Comparison of ENCODE assay signal across 8 cellular contexts in the genomic region with DNA sequence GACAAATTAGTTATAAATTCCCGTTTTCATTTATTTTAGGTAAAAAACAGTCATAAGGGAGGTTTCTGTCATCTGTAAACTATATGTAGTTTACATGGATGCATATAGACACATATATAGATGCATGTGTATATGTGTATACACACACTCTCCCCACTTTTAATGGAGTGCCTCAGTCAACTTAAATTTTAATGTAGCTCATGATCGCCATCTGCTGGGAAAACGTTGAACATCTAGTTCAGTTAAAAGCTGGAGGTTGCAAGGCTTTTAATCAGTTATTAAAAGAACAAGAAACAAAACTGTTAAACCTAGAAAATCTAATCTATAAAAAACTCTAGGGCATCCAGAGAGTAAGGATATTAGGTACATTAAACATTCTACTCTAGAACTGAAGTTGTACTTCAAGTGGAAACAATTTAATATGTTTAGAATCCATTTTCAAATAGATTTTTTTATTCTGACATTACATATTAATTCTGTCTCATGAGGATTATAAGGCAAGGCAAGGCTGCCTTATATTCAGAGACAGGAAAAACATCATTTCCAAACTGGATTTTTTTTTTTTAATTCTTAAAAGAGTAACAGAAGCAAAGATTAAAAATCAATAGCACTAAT.
DNase-seq lines count a peak whose midpoint lies in the region; ATAC-seq and TF ChIP-seq lines count a peak whose summit lies in the region.

No MANE protein-coding gene starts in this region.

- H3K36me3 Mint-ChIP-seq in activated T-helper 1 cell treated with anti-CD3 and anti-CD28 coated beads, Interleukin-12 subunit alpha, Interleukin-12 subunit beta, Interleukin-2, Interleukin-4 antibody, amounts not matched to agents 30 ng/mL and 10 ng/mL and 1 ng/mL, durations not matched to agents 14 hours and 24 hours and 36 hours (ENCODE audit: low read depth) = peaks cover 13% of the 10 kb centered on the region

- H3K4me1 Mint-ChIP-seq in activated T-helper 1 cell treated with anti-CD3 and anti-CD28 coated beads, Interleukin-12 subunit alpha, Interleukin-12 subunit beta, Interleukin-2, Interleukin-4 antibody, amounts not matched to agents 30 ng/mL and 10 ng/mL and 1 ng/mL, durations not matched to agents 14 hours and 24 hours and 36 hours (ENCODE audit: low read depth) = no peaks in the 10 kb centered on the region

- no peaks in the 10 kb centered on the region for H3K27me3 Mint-ChIP-seq in activated T-helper 1 cell treated with anti-CD3 and anti-CD28 coated beads, Interleukin-12 subunit alpha, Interleukin-12 subunit beta, Interleukin-2, Interleukin-4 antibody, amounts not matched to agents 30 ng/mL and 10 ng/mL and 1 ng/mL, durations not matched to agents 14 hours and 24 hours and 36 hours (ENCODE audit: insufficient read depth)

- intact Hi-C loops in activated T-helper 1 cell treated with anti-CD3 and anti-CD28 coated beads, Interleukin-12 subunit alpha, Interleukin-12 subunit beta, Interleukin-2, Interleukin-4 antibody, amounts not matched to agents 30 ng/mL and 10 ng/mL and 1 ng/mL, durations not matched to agents 14 hours and 24 hours and 36 hours (cut with micrococcal nuclease) = loop anchor here (1.0 kb wide), 2 partner anchors 149 to 238 kb away; no protein-coding TSS in a partner anchor

- no peaks in the 10 kb centered on the region for H3K9me3 Mint-ChIP-seq in activated T-helper 1 cell treated with anti-CD3 and anti-CD28 coated beads, Interleukin-12 subunit alpha, Interleukin-12 subunit beta, Interleukin-2, Interleukin-4 antibody, amounts not matched to agents 30 ng/mL and 10 ng/mL and 1 ng/mL, durations not matched to agents 14 hours and 24 hours and 36 hours

- no peak overlapping the region for H3K4me3 ChIP-seq in retinal pigment epithelial cell (ENCODE audit: low read length)

- peak; percentile 55 for TF ChIP-seq CTCF in retinal pigment epithelial cell (conservative IDR thresholded peaks at IDR 0.05; ENCODE audit: low read depth, low read length)

- ATAC-seq in HG02571 (IDR thresholded peaks at IDR 0.05; ENCODE audit: unreplicated experiment) (peak; percentile 72), GM18861 (IDR thresholded peaks at IDR 0.05; ENCODE audit: unreplicated experiment) (no peak)

- no peak overlapping the region for H3K27ac Mint-ChIP-seq in activated T-helper 1 cell treated with anti-CD3 and anti-CD28 coated beads, Interleukin-12 subunit alpha, Interleukin-12 subunit beta, Interleukin-2, Interleukin-4 antibody, amounts not matched to agents 30 ng/mL and 10 ng/mL and 1 ng/mL, durations not matched to agents 14 hours and 24 hours and 36 hours

- H3K4me3 Mint-ChIP-seq in activated T-helper 1 cell treated with anti-CD3 and anti-CD28 coated beads, Interleukin-12 subunit alpha, Interleukin-12 subunit beta, Interleukin-2, Interleukin-4 antibody, amounts not matched to agents 30 ng/mL and 10 ng/mL and 1 ng/mL, durations not matched to agents 14 hours and 24 hours and 36 hours = no peak overlapping the region

- DNase-seq in SHP77 (lab: John Stamatoyannopoulos, UW) = peak; percentile 5 to 10
- DNase-seq in SHP77 treated with DMSO at 0.1 percent for 48 hours (lab: John Stamatoyannopoulos, UW) = no peak
- peak; percentile 2 to 61 for DNase-seq in NCI-H526 (lab: John Stamatoyannopoulos, UW)
- DNase-seq in activated T-helper 1 cell treated with anti-CD3 and anti-CD28 coated beads, Interleukin-12 subunit alpha, Interleukin-12 subunit beta, Interleukin-2, Interleukin-4 antibody, amounts not matched to agents 30 ng/mL and 10 ng/mL and 1 ng/mL, durations not matched to agents 14 hours and 24 hours and 36 hours (ENCODE audit: low spot score) = peak; percentile 21
- peak; percentile 42 for DNase-seq in glomerular endothelial cell (ENCODE audit: extremely low read depth, low read depth, low spot score)
- no peak for DNase-seq in retinal pigment epithelial cell (ENCODE audit: low read depth)

Comparison
In these comparisons a context has a peak if more than half of its experiments do, and no peak if none do; other contexts are left out.
1. DNase-seq: peak in SHP77 (2 of 2), NCI-H526 (2 of 2), activated T-helper 1 cell treated with anti-CD3 and anti-CD28 coated beads, Interleukin-12 subunit alpha, Interleukin-12 subunit beta, Interleukin-2, Interleukin-4 antibody, amounts not matched to agents 30 ng/mL and 10 ng/mL and 1 ng/mL, durations not matched to agents 14 hours and 24 hours and 36 hours (single experiment) and glomerular endothelial cell (single experiment); none in SHP77 treated with DMSO at 0.1 percent for 48 hours (single experiment) and retinal pigment epithelial cell (single experiment).